In genomic region chr15:88396382-88396781, GRCh38 we compare ENCODE assay signal across 22 cellular contexts.
DNase-seq lines count a peak whose midpoint lies in the region; ATAC-seq and TF ChIP-seq lines count a peak whose summit lies in the region.
"Had no signal": no experiment of that assay in that cellular context is flagged by ENCODE, and none has a peak within 500 bp of the region (broad histone marks: within the 10 kb centered on the region; RNA-seq: fewer than 3 reads in every experiment).

No MANE protein-coding gene starts in this region.

- peaks cover 53 to 83% (median 67%) of the 10 kb centered on the region in 10 experiments for H3K4me1 ChIP-seq in BLaER1 treated with 17β-estradiol and CSF1 and Interleukin-3, amounts not matched to agents 10 nM and 100 nM
- peaks cover 13% of the 10 kb centered on the region for H3K4me1 ChIP-seq in neural progenitor cell
- H3K4me1 ChIP-seq: foreskin keratinocyte, HAP-1, uterus had no signal

- ATAC-seq in HG02885 (IDR thresholded peaks at IDR 0.05; ENCODE audit: poor library complexity, unreplicated experiment) (no peak), GM19324 (IDR thresholded peaks at IDR 0.05; ENCODE audit: low FRiP score, unreplicated experiment) (no peak)
- no peak for ATAC-seq in stimulated activated naive CD8-positive, alpha-beta T cell treated with anti-CD3 and anti-CD28 coated beads, Interleukin-15, amount 100 ng/mL, for 72 hours
- ATAC-seq: foreskin keratinocyte, T-helper 17 cell had no signal

- no peaks in the 10 kb centered on the region for H3K79me2 ChIP-seq in neural progenitor cell (ENCODE audit: low read depth)

- peak overlapping the region in 8 of 11 experiments; percentile 11 to 47 (median 36); a peak in 7 of 22 replicates for H3K27ac ChIP-seq in BLaER1 treated with 17β-estradiol and CSF1 and Interleukin-3, amounts not matched to agents 10 nM and 100 nM
- H3K27ac ChIP-seq in VCaP (peak overlapping the region; percentile 76), neural progenitor cell (peak overlapping the region; percentile 51)
- H3K27ac ChIP-seq: foreskin keratinocyte, right atrium auricular region, SK-N-MC had no signal

- H3K27me3 ChIP-seq in BLaER1 treated with 17β-estradiol and CSF1 and Interleukin-3, amounts not matched to agents 10 nM and 100 nM, result no peaks in the 10 kb centered on the region
- H3K27me3 ChIP-seq in neural progenitor cell, result no peaks in the 10 kb centered on the region
- H3K27me3 ChIP-seq: foreskin keratinocyte, right atrium auricular region, uterus had no signal

- H3K4me3 ChIP-seq in BLaER1 treated with 17β-estradiol and CSF1 and Interleukin-3, amounts not matched to agents 10 nM and 100 nM, result no peak overlapping the region
- H3K4me3 ChIP-seq in LNCaP clone FGC (ENCODE audit: low read depth, low read length), result no peak overlapping the region
- H3K4me3 ChIP-seq in neural progenitor cell, result no peak overlapping the region
- H3K4me3 ChIP-seq: HAP-1, lung, right atrium auricular region, SK-N-MC, uterus had no signal

- H3K9me3 Mint-ChIP-seq in neural progenitor cell, result peaks cover 5% of the 10 kb centered on the region
- H3K9me3 Mint-ChIP-seq in stimulated activated naive CD8-positive, alpha-beta T cell treated with anti-CD3 and anti-CD28 coated beads, Interleukin-15, amount 100 ng/mL, for 72 hours, result no peaks in the 10 kb centered on the region
- H3K9me3 Mint-ChIP-seq: activated naive CD8-positive, alpha-beta T cell treated with anti-CD3 and anti-CD28 coated beads, Interleukin-2, amount 10 ng/mL, durations not matched to agents 7 days and 5 days had no signal

- peaks cover 0 to 10% (median 7%) of the 10 kb centered on the region in 11 experiments; a peak in 10 of 22 replicates for H3K9me3 ChIP-seq in BLaER1 treated with 17β-estradiol and CSF1 and Interleukin-3, amounts not matched to agents 10 nM and 100 nM (replicated peaks in 1 of 11)
- H3K9me3 ChIP-seq in neural progenitor cell (ENCODE audit: low read depth), result no peaks in the 10 kb centered on the region
- H3K9me3 ChIP-seq: HAP-1, right atrium auricular region, uterus had no signal

- H4K20me1 ChIP-seq in BLaER1 treated with 17β-estradiol and CSF1 and Interleukin-3, amounts not matched to agents 10 nM and 100 nM, result no peaks in the 10 kb centered on the region
- H4K20me1 ChIP-seq in neural progenitor cell (ENCODE audit: low read depth), result no peaks in the 10 kb centered on the region

- H3K36me3 Mint-ChIP-seq in neural progenitor cell, result no peaks in the 10 kb centered on the region
- H3K36me3 Mint-ChIP-seq: activated naive CD8-positive, alpha-beta T cell treated with anti-CD3 and anti-CD28 coated beads, Interleukin-2, amount 10 ng/mL, durations not matched to agents 7 days and 5 days had no signal

- H3K36me3 ChIP-seq in BLaER1 treated with 17β-estradiol and CSF1 and Interleukin-3, amounts not matched to agents 10 nM and 100 nM, result no peaks in the 10 kb centered on the region
- no peaks in the 10 kb centered on the region for H3K36me3 ChIP-seq in neural progenitor cell
- H3K36me3 ChIP-seq: HAP-1, right atrium auricular region, uterus had no signal

- peaks cover 38% of the 10 kb centered on the region for H3K27me3 Mint-ChIP-seq in neural progenitor cell (ENCODE audit: insufficient read depth, low read depth)
- H3K27me3 Mint-ChIP-seq in stimulated activated naive CD8-positive, alpha-beta T cell treated with anti-CD3 and anti-CD28 coated beads, Interleukin-15, amount 100 ng/mL, for 72 hours, result no peaks in the 10 kb centered on the region

- H3K9ac ChIP-seq in BLaER1 treated with 17β-estradiol and CSF1 and Interleukin-3, amounts not matched to agents 10 nM and 100 nM, result peak overlapping the region in 4 of 11 experiments; percentile 3 to 50 (median 12); a peak in 1 of 22 replicates
- H3K9ac ChIP-seq in neural progenitor cell, result no peak overlapping the region

- TF ChIP-seq CTCF in LNCaP clone FGC (IDR thresholded peaks at IDR 0.05; ENCODE audit: control insufficient read depth, extremely low read depth, insufficient read depth) (no peak), VCaP (conservative IDR thresholded peaks at IDR 0.05) (no peak), neural progenitor cell (IDR thresholded peaks at IDR 0.05) (no peak)

- H3K4me2 ChIP-seq in BLaER1 treated with 17β-estradiol and CSF1 and Interleukin-3, amounts not matched to agents 10 nM and 100 nM, result peak overlapping the region; percentile 37 to 78 (median 68)
- H3K4me2 ChIP-seq in neural progenitor cell, result peak overlapping the region; percentile 52

- peak; percentile 41 for DNase-seq in LNCaP clone FGC (ENCODE audit: low read depth)
- DNase-seq in neural progenitor cell (ENCODE audit: low spot score), result peak; percentile 45
- DNase-seq in stimulated activated naive CD8-positive, alpha-beta T cell treated with anti-CD3 and anti-CD28 coated beads, Interleukin-15, amount 100 ng/mL, for 72 hours, result no peak
- no peak for DNase-seq in NCI-H2107 (lab: John Stamatoyannopoulos, UW)
- DNase-seq: activated CD4-positive, alpha-beta T cell treated with anti-CD3 and anti-CD28 coated beads, Interleukin-2, amount 50 U/mL, for 1 hour; activated naive CD8-positive, alpha-beta T cell treated with anti-CD3 and anti-CD28 coated beads, Interleukin-2, amount 10 ng/mL, durations not matched to agents 7 days and 5 days; cerebellar nuclear complex; erythroblast; foreskin keratinocyte; IMR-90; NCI-H1930; substantia nigra; T-helper 17 cell; uterus had no signal

- peak overlapping the region; percentile 66 for H3K27ac Mint-ChIP-seq in neural progenitor cell
- H3K27ac Mint-ChIP-seq in stimulated activated naive CD8-positive, alpha-beta T cell treated with anti-CD3 and anti-CD28 coated beads, Interleukin-15, amount 100 ng/mL, for 72 hours, result peak overlapping the region in 1 of 2 donors; percentile 82
- H3K27ac Mint-ChIP-seq: activated naive CD8-positive, alpha-beta T cell treated with anti-CD3 and anti-CD28 coated beads, Interleukin-2, amount 10 ng/mL, durations not matched to agents 7 days and 5 days; T-helper 17 cell had no signal

- H3K4me3 Mint-ChIP-seq in neural progenitor cell, result peak overlapping the region; percentile 39
- H3K4me3 Mint-ChIP-seq in stimulated activated naive CD8-positive, alpha-beta T cell treated with anti-CD3 and anti-CD28 coated beads, Interleukin-15, amount 100 ng/mL, for 72 hours, result no peak overlapping the region
- H3K4me3 Mint-ChIP-seq: activated naive CD8-positive, alpha-beta T cell treated with anti-CD3 and anti-CD28 coated beads, Interleukin-2, amount 10 ng/mL, durations not matched to agents 7 days and 5 days; T-helper 17 cell had no signal

- H3F3A ChIP-seq in neural progenitor cell (ENCODE audit: low read depth), result peaks cover 8% of the 10 kb centered on the region

- peaks cover 9% of the 10 kb centered on the region for H3K4me1 Mint-ChIP-seq in neural progenitor cell
- H3K4me1 Mint-ChIP-seq in stimulated activated naive CD8-positive, alpha-beta T cell treated with anti-CD3 and anti-CD28 coated beads, Interleukin-15, amount 100 ng/mL, for 72 hours, result no peaks in the 10 kb centered on the region
- H3K4me1 Mint-ChIP-seq: activated naive CD8-positive, alpha-beta T cell treated with anti-CD3 and anti-CD28 coated beads, Interleukin-2, amount 10 ng/mL, durations not matched to agents 7 days and 5 days had no signal

- H2AFZ ChIP-seq in neural progenitor cell (replicated peaks), result no peak overlapping the region

Comparison
In these comparisons a context has a peak if more than half of its experiments do, and no peak if none do; other contexts are left out.
1. DNase-seq: peak in LNCaP clone FGC (single experiment) and neural progenitor cell (single experiment); none in stimulated activated naive CD8-positive, alpha-beta T cell treated with anti-CD3 and anti-CD28 coated beads, Interleukin-15, amount 100 ng/mL, for 72 hours (0 of 2) and NCI-H2107 (single experiment).
2. Peak in every context shown above with its lines, with median percentiles within 50 percentile points of each other: H3K27ac ChIP-seq.